In the genomic region with DNA sequence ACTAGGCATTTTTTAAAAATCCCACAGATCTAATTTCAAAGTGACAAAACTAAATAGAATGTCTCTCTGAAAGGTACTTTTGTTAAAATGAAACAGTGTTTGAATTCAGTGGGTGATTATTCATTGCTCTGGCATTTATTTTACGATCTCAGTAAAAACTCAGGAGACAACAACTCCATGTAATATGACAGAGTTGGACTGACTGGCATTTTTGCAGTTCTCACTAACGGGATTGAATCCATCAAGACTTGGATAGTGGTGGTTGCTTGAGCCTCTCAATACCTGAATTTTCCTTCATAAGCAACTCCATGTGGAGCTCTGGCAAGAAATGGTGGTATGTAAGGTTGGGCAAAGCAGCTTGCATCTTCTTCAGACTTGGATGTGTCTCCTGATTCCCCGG, we compare ENCODE assay signal across 17 cellular contexts.
A peak's percentile ranks its signal among the peaks of the same experiment; 100 is the strongest.
DNase-seq lines count a peak whose midpoint lies in the region; ATAC-seq and TF ChIP-seq lines count a peak whose summit lies in the region.
"Had no signal": no experiment of that assay in that cellular context is flagged by ENCODE, and none has a peak within 500 bp of the region (broad histone marks: within the 10 kb centered on the region; RNA-seq: fewer than 3 reads in every experiment).

No MANE protein-coding gene starts in this region.

- H3K27me3 ChIP-seq in SJSA1 (replicated peaks): no peaks in the 10 kb centered on the region
- H3K27me3 ChIP-seq in sigmoid colon: no peaks in the 10 kb centered on the region
- H3K27me3 ChIP-seq: thyroid gland had no signal

- DNase-seq in GM04504 (ENCODE audit: low read depth) (peak; percentile 30), SJSA1 (ENCODE audit: low read depth in 1 of 2, low spot score in 2 of 2) (peak in 1 of 2 experiments; percentile 48), fibroblast of pulmonary artery (ENCODE audit: low read depth) (peak; percentile 8), sigmoid colon (no peak), NCI-H2227 (lab: John Stamatoyannopoulos, UW; ENCODE audit: unreplicated experiment) (no peak), hypothalamus (lab: John Stamatoyannopoulos, UW) (no peak), cerebellum (ENCODE audit: low spot score) (no peak)
- DNase-seq: effector memory CD8-positive, alpha-beta T cell; GDM1; naive thymus-derived CD4-positive, alpha-beta T cell; NCI-H1105 treated with DMSO at 0.1 percent for 48 hours; stimulated activated CD4-positive, alpha-beta T cell treated with anti-CD3 and anti-CD28 coated beads, Interleukin-2, amount 100 ng/mL, for 24 hours; SW 1271; thyroid gland had no signal

- no peak for TF ChIP-seq POLR2A in sigmoid colon (IDR thresholded peaks at IDR 0.05)

- H3K9me3 ChIP-seq in SJSA1 (replicated peaks) (no peaks in the 10 kb centered on the region), sigmoid colon (no peaks in the 10 kb centered on the region)
- H3K9me3 ChIP-seq: left ventricle myocardium inferior, thyroid gland had no signal

- H3K4me3 ChIP-seq in SJSA1 (peak overlapping the region; percentile 22), fibroblast of pulmonary artery (replicated peaks; ENCODE audit: low read depth, low read length) (no peak overlapping the region), sigmoid colon (no peak overlapping the region)
- H3K4me3 ChIP-seq: left ventricle myocardium inferior, thyroid gland had no signal

- intact Hi-C loops in sigmoid colon (cut with DNase I): loop anchor here (5.0 to 10.0 kb wide), 2 partner anchors 64 to 234 kb away; no protein-coding TSS in a partner anchor

- TF ChIP-seq EP300 in sigmoid colon (IDR thresholded peaks at IDR 0.05): peak in 1 of 4 donors; percentile 19

- no peak for TF ChIP-seq CTCF in fibroblast of pulmonary artery (IDR thresholded peaks at IDR 0.05; ENCODE audit: low read length, missing control alignments)
- TF ChIP-seq CTCF in sigmoid colon (IDR thresholded peaks at IDR 0.05): no peak

- ATAC-seq in HG02938 (IDR thresholded peaks at IDR 0.05; ENCODE audit: unreplicated experiment): no peak
- ATAC-seq: effector memory CD8-positive, alpha-beta T cell; naive thymus-derived CD4-positive, alpha-beta T cell; WTC11 had no signal

- WGBS in sigmoid colon, 2 donors: 45 to 64% methylated on average over 3 of the region's 3 CpGs

- H3K4me1 ChIP-seq in SJSA1 (replicated peaks): peaks cover 17% of the 10 kb centered on the region
- H3K4me1 ChIP-seq in sigmoid colon: peaks cover 0 to 16% (median 0%) of the 10 kb centered on the region in 4 donors
- H3K4me1 ChIP-seq: left ventricle myocardium inferior, thyroid gland had no signal

- H3K36me3 ChIP-seq in SJSA1 (no peaks in the 10 kb centered on the region), sigmoid colon (no peaks in the 10 kb centered on the region)
- H3K36me3 ChIP-seq: left ventricle myocardium inferior, thyroid gland had no signal

- H3K27ac ChIP-seq in SJSA1: peak overlapping the region; percentile 94
- peak overlapping the region in 3 of 4 donors; percentile 57 to 78 (median 63) for H3K27ac ChIP-seq in sigmoid colon
- H3K27ac ChIP-seq: left ventricle myocardium inferior, thyroid gland had no signal

Comparison
In these comparisons a context has a peak if more than half of its experiments do, and no peak if none do; other contexts are left out.
1. DNase-seq: peak in GM04504 (single experiment) and fibroblast of pulmonary artery (single experiment); none in sigmoid colon (single experiment), NCI-H2227 (single experiment), hypothalamus (0 of 51) and cerebellum (single experiment).